Comparison of ENCODE assay signal across 2 cellular contexts in genomic region chr9:122056484-122056883, GRCh38.
TF ChIP-seq lines count a peak whose summit lies in the region.

No MANE protein-coding gene starts in this region.

TF ChIP-seq in Ishikawa, 13 proteins besides CTCF, POLR2A, EP300 and RAD21:
- TF ChIP-seq, protein P1, sequence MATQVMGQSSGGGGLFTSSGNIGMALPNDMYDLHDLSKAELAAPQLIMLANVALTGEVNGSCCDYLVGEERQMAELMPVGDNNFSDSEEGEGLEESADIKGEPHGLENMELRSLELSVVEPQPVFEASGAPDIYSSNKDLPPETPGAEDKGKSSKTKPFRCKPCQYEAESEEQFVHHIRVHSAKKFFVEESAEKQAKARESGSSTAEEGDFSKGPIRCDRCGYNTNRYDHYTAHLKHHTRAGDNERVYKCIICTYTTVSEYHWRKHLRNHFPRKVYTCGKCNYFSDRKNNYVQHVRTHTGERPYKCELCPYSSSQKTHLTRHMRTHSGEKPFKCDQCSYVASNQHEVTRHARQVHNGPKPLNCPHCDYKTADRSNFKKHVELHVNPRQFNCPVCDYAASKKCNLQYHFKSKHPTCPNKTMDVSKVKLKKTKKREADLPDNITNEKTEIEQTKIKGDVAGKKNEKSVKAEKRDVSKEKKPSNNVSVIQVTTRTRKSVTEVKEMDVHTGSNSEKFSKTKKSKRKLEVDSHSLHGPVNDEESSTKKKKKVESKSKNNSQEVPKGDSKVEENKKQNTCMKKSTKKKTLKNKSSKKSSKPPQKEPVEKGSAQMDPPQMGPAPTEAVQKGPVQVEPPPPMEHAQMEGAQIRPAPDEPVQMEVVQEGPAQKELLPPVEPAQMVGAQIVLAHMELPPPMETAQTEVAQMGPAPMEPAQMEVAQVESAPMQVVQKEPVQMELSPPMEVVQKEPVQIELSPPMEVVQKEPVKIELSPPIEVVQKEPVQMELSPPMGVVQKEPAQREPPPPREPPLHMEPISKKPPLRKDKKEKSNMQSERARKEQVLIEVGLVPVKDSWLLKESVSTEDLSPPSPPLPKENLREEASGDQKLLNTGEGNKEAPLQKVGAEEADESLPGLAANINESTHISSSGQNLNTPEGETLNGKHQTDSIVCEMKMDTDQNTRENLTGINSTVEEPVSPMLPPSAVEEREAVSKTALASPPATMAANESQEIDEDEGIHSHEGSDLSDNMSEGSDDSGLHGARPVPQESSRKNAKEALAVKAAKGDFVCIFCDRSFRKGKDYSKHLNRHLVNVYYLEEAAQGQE (IDR thresholded peaks at IDR 0.05; ENCODE audit: low read depth) = peak; percentile 97
- TF ChIP-seq TAF1 (IDR thresholded peaks at IDR 0.05; ENCODE audit: low read depth) (no peak), TEAD4 (IDR thresholded peaks at IDR 0.05) (peak; percentile 32; the same call in 1 of the 2 replicates)

TF ChIP-seq in GM12878, 131 proteins besides CTCF, POLR2A, EP300 and RAD21:
- TF ChIP-seq NFYA (IDR thresholded peaks at IDR 0.05; ENCODE audit: borderline replicate concordance, low read depth, low read length) = no peak
- TF ChIP-seq, protein P1 (IDR thresholded peaks at IDR 0.05; ENCODE audit: low read depth, low read length) = peak; percentile 87
